28 cellular contexts compared by ENCODE assay signal in genomic region chr4:137890802-137891201, GRCh38.
"Had no signal": no experiment of that assay in that cellular context is flagged by ENCODE, and none has a peak within 500 bp of the region (broad histone marks: within the 10 kb centered on the region; RNA-seq: fewer than 3 reads in every experiment).

No MANE protein-coding gene starts in this region.

- ATAC-seq: effector memory CD8-positive, alpha-beta T cell; esophagus mucosa; foreskin keratinocyte; gastrocnemius medialis; gastroesophageal sphincter; heart left ventricle; heart right ventricle had no signal

- DNase-seq: colonic mucosa; cortex of kidney; dermis blood vessel endothelial cell; dorsolateral prefrontal cortex; effector CD4-positive, alpha-beta T cell; effector CD8-positive, alpha-beta T cell; effector memory CD4-positive, alpha-beta T cell; effector memory CD8-positive, alpha-beta T cell; endodermal cell; erythroblast; esophagus squamous epithelium; foreskin fibroblast; foreskin keratinocyte; foreskin melanocyte; gastrocnemius medialis; glutamatergic neuron; head of caudate nucleus; heart left ventricle; heart right ventricle had no signal

- H3K4me1 ChIP-seq: colonic mucosa, esophagus muscularis mucosa, gastrocnemius medialis, gastroesophageal sphincter, heart left ventricle, heart right ventricle had no signal

- H3K9me3 ChIP-seq: colonic mucosa, esophagus muscularis mucosa, esophagus squamous epithelium, gastrocnemius medialis, gastroesophageal sphincter, heart right ventricle had no signal

- H3K4me3 ChIP-seq: colonic mucosa, coronary artery, dorsolateral prefrontal cortex, esophagus muscularis mucosa, esophagus squamous epithelium, gastrocnemius medialis, gastroesophageal sphincter, heart left ventricle, heart right ventricle had no signal

- FAIRE-seq: colon, endometrium, endothelial cell of umbilical vein, frontal cortex had no signal

- H3K27ac ChIP-seq: colonic mucosa, coronary artery, dorsolateral prefrontal cortex, epithelial cell of prostate, esophagus muscularis mucosa, esophagus squamous epithelium, foreskin keratinocyte, gastrocnemius medialis, gastroesophageal sphincter, heart left ventricle, heart right ventricle had no signal

- H3K36me3 ChIP-seq: colonic mucosa, esophagus muscularis mucosa, esophagus squamous epithelium, gastrocnemius medialis, gastroesophageal sphincter, heart left ventricle, heart right ventricle had no signal
